21 cellular contexts compared by ENCODE assay signal in genomic region chr6:113328886-113329381, GRCh38.
DNase-seq lines count a peak whose midpoint lies in the region; ATAC-seq and TF ChIP-seq lines count a peak whose summit lies in the region.
"Had no signal": no experiment of that assay in that cellular context is flagged by ENCODE, and none has a peak within 500 bp of the region (broad histone marks: within the 10 kb centered on the region; RNA-seq: fewer than 3 reads in every experiment).

No MANE protein-coding gene starts in this region.

- no peaks in the 10 kb centered on the region for H3K9me3 ChIP-seq in neuron (ENCODE audit: low read length)
- H3K9me3 ChIP-seq: body of pancreas, esophagus muscularis mucosa, lower lobe of right lung, neutrophil, Peyer's patch, upper lobe of left lung had no signal

- no peak for ATAC-seq in HG02970 (IDR thresholded peaks at IDR 0.05; ENCODE audit: low FRiP score, unreplicated experiment)
- no peak for ATAC-seq in HG02885 (IDR thresholded peaks at IDR 0.05; ENCODE audit: poor library complexity, unreplicated experiment)
- ATAC-seq: body of pancreas; lower lobe of right lung; stimulated activated effector memory CD8-positive, alpha-beta T cell treated with anti-CD3 and anti-CD28 coated beads, Interleukin-12 subunit alpha, Interleukin-12 subunit beta, amount 100 ng/mL, for 72 hours had no signal

- intact Hi-C loops in head of caudate nucleus (cut with DNase I) = no loop called here

- peak overlapping the region; percentile 87 for H3K27ac ChIP-seq in VCaP
- H3K27ac ChIP-seq: body of pancreas, esophagus muscularis mucosa, lower lobe of right lung, neutrophil, Peyer's patch, skin epidermis, upper lobe of left lung had no signal

- peaks cover 31% of the 10 kb centered on the region for H3K4me1 ChIP-seq in neuron (ENCODE audit: insufficient read depth, low read length)
- H3K4me1 ChIP-seq: body of pancreas, esophagus muscularis mucosa, lower lobe of right lung, Peyer's patch, upper lobe of left lung had no signal

- TF ChIP-seq CTCF in VCaP (conservative IDR thresholded peaks at IDR 0.05) = no peak

- DNase-seq in Ammon's horn (ENCODE audit: low spot score) (peak; percentile 58), head of caudate nucleus (peak in 35 of 42 donors; percentile 5 to 68 (median 37)), NCI-H1436 (lab: John Stamatoyannopoulos, UW) (no peak)
- no peak for DNase-seq in activated CD4-positive, alpha-beta T cell treated with anti-CD3 and anti-CD28 coated beads for 4 hours
- DNase-seq: ACHN; activated CD4-positive, CD25-positive, alpha-beta regulatory T cell; GDM1; HCEC 1CT; lower lobe of right lung; NCI-H2107; Peyer's patch; upper lobe of left lung had no signal

- H3K4me3 ChIP-seq in neuron (ENCODE audit: low read length) = no peak overlapping the region
- H3K4me3 ChIP-seq: body of pancreas, esophagus muscularis mucosa, lower lobe of right lung, Peyer's patch, skin epidermis, upper lobe of left lung had no signal

- no peaks in the 10 kb centered on the region for H3K27me3 ChIP-seq in neuron (ENCODE audit: insufficient read depth, low read length)
- H3K27me3 ChIP-seq: body of pancreas, esophagus muscularis mucosa, neutrophil, Peyer's patch, upper lobe of left lung had no signal

- no peaks in the 10 kb centered on the region for H3K36me3 ChIP-seq in neuron (ENCODE audit: insufficient read depth, low read length)
- H3K36me3 ChIP-seq: esophagus muscularis mucosa, lower lobe of right lung, neutrophil, Peyer's patch, upper lobe of left lung had no signal

- H2AFZ ChIP-seq in neuron (ENCODE audit: low read depth, low read length) = peak overlapping the region; percentile 59

Comparison
In these comparisons a context has a peak if more than half of its experiments do, and no peak if none do; other contexts are left out.
1. DNase-seq: peak in Ammon's horn (single experiment) and head of caudate nucleus (35 of 42); none in NCI-H1436 (single experiment) and activated CD4-positive, alpha-beta T cell treated with anti-CD3 and anti-CD28 coated beads for 4 hours (0 of 2).